ENCODE assay signal across 25 cellular contexts in genomic region chr9:81363916-81364480, GRCh38.
"Had no signal": no experiment of that assay in that cellular context is flagged by ENCODE, and none has a peak within 500 bp of the region (broad histone marks: within the 10 kb centered on the region; RNA-seq: fewer than 3 reads in every experiment).

No MANE protein-coding gene starts in this region.

- H3K27ac ChIP-seq: epithelial cell of prostate, gastrocnemius medialis, heart right ventricle, lower lobe of right lung, transverse colon, vagina had no signal

- DNase-seq: activated CD4-positive, alpha-beta T cell treated with anti-CD3 and anti-CD28 coated beads, Interleukin-2, amount 10 ng/mL, durations not matched to agents 24 days and 14 days; activated CD4-positive, CD25-positive, alpha-beta regulatory T cell; activated CD8-positive, alpha-beta memory T cell treated with anti-CD3 and anti-CD28 coated beads, Interleukin-2, amount 50 U/mL, for 48 hours; activated gamma-delta T cell; activated T-cell treated with anti-CD3 and anti-CD28 coated beads, Interleukin-2, amount 50 U/mL, for 72 hours; effector memory CD8-positive, alpha-beta T cell; gastrocnemius medialis; heart right ventricle; left colon; lower lobe of right lung; midbrain; naive B cell; retina; small intestine; stimulated activated CD4-positive, alpha-beta T cell treated with anti-CD3 and anti-CD28 coated beads, Interleukin-4, amount 100 ng/mL, for 4 hours; stimulated activated CD8-positive, alpha-beta memory T cell treated with anti-CD3 and anti-CD28 coated beads, Interleukin-4, amount 100 ng/mL, for 48 hours; stimulated activated naive CD4-positive, alpha-beta T cell treated with Interleukin-2 at 50 U/mL for 16 hours; substantia nigra; transverse colon had no signal

- H3K27ac Mint-ChIP-seq: activated CD4-positive, alpha-beta T cell treated with anti-CD3 and anti-CD28 coated beads, Interleukin-2, amount 10 ng/mL, durations not matched to agents 24 days and 14 days; activated naive CD4-positive, alpha-beta T cell treated with anti-CD3 and anti-CD28 coated beads, Interleukin-2, amount 50 U/mL, for 72 hours; activated T-cell treated with anti-CD3 and anti-CD28 coated beads, Interleukin-2, amount 50 U/mL, for 72 hours; brain; effector memory CD8-positive, alpha-beta T cell; naive B cell had no signal

- H3K4me3 ChIP-seq: gastrocnemius medialis, heart right ventricle, lower lobe of right lung, transverse colon, vagina had no signal

- FAIRE-seq: islet of Langerhans, small intestine, TTC549 had no signal

- H3K4me1 Mint-ChIP-seq: activated CD4-positive, alpha-beta T cell treated with anti-CD3 and anti-CD28 coated beads, Interleukin-2, amount 10 ng/mL, durations not matched to agents 24 days and 14 days; brain; naive B cell had no signal

- ATAC-seq: activated naive CD4-positive, alpha-beta T cell treated with anti-CD3 and anti-CD28 coated beads, Interleukin-2, amount 50 U/mL, for 72 hours; activated T-cell treated with anti-CD3 and anti-CD28 coated beads, Interleukin-2, amount 50 U/mL, for 72 hours; effector memory CD8-positive, alpha-beta T cell; gastrocnemius medialis; heart right ventricle; left colon; lower lobe of right lung had no signal

- H3K27me3 Mint-ChIP-seq: activated CD4-positive, alpha-beta T cell treated with anti-CD3 and anti-CD28 coated beads, Interleukin-2, amount 10 ng/mL, durations not matched to agents 24 days and 14 days; effector memory CD8-positive, alpha-beta T cell; naive B cell had no signal

- H3K27me3 ChIP-seq: gastrocnemius medialis, heart right ventricle, transverse colon, vagina had no signal

- H3K36me3 ChIP-seq: gastrocnemius medialis, heart right ventricle, lower lobe of right lung, transverse colon, vagina had no signal

- H3K9me3 ChIP-seq: gastrocnemius medialis, vagina had no signal

- H3K4me3 Mint-ChIP-seq: activated CD4-positive, alpha-beta T cell treated with anti-CD3 and anti-CD28 coated beads, Interleukin-2, amount 10 ng/mL, durations not matched to agents 24 days and 14 days; activated T-cell treated with anti-CD3 and anti-CD28 coated beads, Interleukin-2, amount 50 U/mL, for 72 hours; brain; effector memory CD8-positive, alpha-beta T cell had no signal

- H3K4me1 ChIP-seq: gastrocnemius medialis, heart right ventricle, lower lobe of right lung, transverse colon, vagina had no signal
